Comparison of ENCODE assay signal across 17 cellular contexts in genomic region chr19:38901683-38902082, GRCh38. TPM values are rescaled to one million over a fixed set of nuclear protein-coding genes. Genes with fewer than 3 reads are reported as not detected.
A peak's percentile ranks its signal among the peaks of the same experiment; 100 is the strongest.
DNase-seq lines count a peak whose midpoint lies in the region; ATAC-seq and TF ChIP-seq lines count a peak whose summit lies in the region.
"Had no signal": no experiment of that assay in that cellular context is flagged by ENCODE, and none has a peak within 500 bp of the region (broad histone marks: within the 10 kb centered on the region; RNA-seq: fewer than 3 reads in every experiment).

No MANE protein-coding gene starts in this region.

- H3K4me3 ChIP-seq in SU-DHL-6 (ENCODE audit: insufficient read depth, low read length, poor library complexity, severe bottlenecking): peak overlapping the region; percentile 97
- H3K4me3 ChIP-seq in heart right ventricle: no peak overlapping the region

- TF ChIP-seq CTCF in SU-DHL-6 (IDR thresholded peaks at IDR 0.05; ENCODE audit: insufficient read depth, low read length, poor library complexity, severe bottlenecking): no peak
- TF ChIP-seq CTCF in heart right ventricle (IDR thresholded peaks at IDR 0.05): no peak

- 95% methylated on average over 1 of the region's 1 CpG for WGBS in heart right ventricle, 2 donors

- no peaks in the 10 kb centered on the region; the same call in 1 of the 2 replicates for H3F3A ChIP-seq in SU-DHL-6 (ENCODE audit: insufficient read depth)

- no peaks in the 10 kb centered on the region for H3K9me3 ChIP-seq in SU-DHL-6 (ENCODE audit: insufficient read depth, low read length)
- peaks cover 0 to 5% (median 0%) of the 10 kb centered on the region in 11 donors for H3K9me3 ChIP-seq in heart right ventricle
- H3K9me3 ChIP-seq: ascending aorta, esophagus muscularis mucosa, tibial artery had no signal

- intact Hi-C loops in dendritic cell treated with granulocyte-macrophage colony-stimulating factor and Interleukin-4, amounts not matched to agents 40 ng/mL and 50 ng/mL, for 4 days (cut with micrococcal nuclease): no loop called here
- intact Hi-C loops in heart right ventricle (cut with DNase I): no loop called here

- peak overlapping the region; percentile 31 for H3K27ac Mint-ChIP-seq in dendritic cell treated with granulocyte-macrophage colony-stimulating factor and Interleukin-4, amounts not matched to agents 40 ng/mL and 50 ng/mL, for 4 days
- peak overlapping the region; percentile 46 for H3K27ac Mint-ChIP-seq in stimulated activated effector memory CD8-positive, alpha-beta T cell treated with anti-CD3 and anti-CD28 coated beads, Interleukin-12 subunit alpha, Interleukin-12 subunit beta, amount 100 ng/mL, for 72 hours

- H3K27me3 ChIP-seq in SU-DHL-6 (ENCODE audit: low read length) (no peaks in the 10 kb centered on the region), heart right ventricle (no peaks in the 10 kb centered on the region)
- H3K27me3 ChIP-seq: ascending aorta, esophagus muscularis mucosa, heart left ventricle, tibial artery had no signal

- peaks cover 35% of the 10 kb centered on the region for H3K79me2 ChIP-seq in SU-DHL-6 (ENCODE audit: insufficient read depth, low read length)

- H3K27ac ChIP-seq in SU-DHL-6 (ENCODE audit: low read depth, low read length) (no peak overlapping the region), heart right ventricle (no peak overlapping the region)
- H3K27ac ChIP-seq: ascending aorta, esophagus muscularis mucosa, tibial artery had no signal

- H3K9ac ChIP-seq in SU-DHL-6 (ENCODE audit: low read length): no peak overlapping the region

- H3K36me3 ChIP-seq in SU-DHL-6 (ENCODE audit: low read length) (0 out of 2 replicates have a peak, but pooled peaks cover 3% of the 10 kb centered on the region), heart right ventricle (peaks cover 0 to 28% (median 13%) of the 10 kb centered on the region in 9 donors)

- H3K4me2 ChIP-seq in SU-DHL-6 (ENCODE audit: low read depth, low read length, poor library complexity, severe bottlenecking): peak overlapping the region; percentile 92

- H2AFZ ChIP-seq in SU-DHL-6 (ENCODE audit: low read depth, low read length, severe bottlenecking): no peak overlapping the region

- peak overlapping the region; percentile 94 for H3K4me3 Mint-ChIP-seq in activated T-cell treated with anti-CD3 and anti-CD28 coated beads, Interleukin-2, amount 50 U/mL, for 4 hours
- no peak overlapping the region for H3K4me3 Mint-ChIP-seq in dendritic cell treated with granulocyte-macrophage colony-stimulating factor and Interleukin-4, amounts not matched to agents 40 ng/mL and 50 ng/mL, for 4 days
- peak overlapping the region; percentile 82 for H3K4me3 Mint-ChIP-seq in stimulated activated effector memory CD8-positive, alpha-beta T cell treated with anti-CD3 and anti-CD28 coated beads, Interleukin-12 subunit alpha, Interleukin-12 subunit beta, amount 100 ng/mL, for 72 hours

- H4K20me1 ChIP-seq in SU-DHL-6 (ENCODE audit: low read depth, low read length): no peaks in the 10 kb centered on the region

- peaks cover 4 to 35% (median 30%) of the 10 kb centered on the region in 9 donors for H3K4me1 ChIP-seq in heart right ventricle

- no peaks in the 10 kb centered on the region for H3K27me3 Mint-ChIP-seq in activated T-cell treated with anti-CD3 and anti-CD28 coated beads, Interleukin-2, amount 50 U/mL, for 4 hours (ENCODE audit: low read depth)
- H3K27me3 Mint-ChIP-seq in dendritic cell treated with granulocyte-macrophage colony-stimulating factor and Interleukin-4, amounts not matched to agents 40 ng/mL and 50 ng/mL, for 4 days: no peaks in the 10 kb centered on the region

- no peaks in the 10 kb centered on the region for H3K9me3 Mint-ChIP-seq in activated T-cell treated with anti-CD3 and anti-CD28 coated beads, Interleukin-2, amount 50 U/mL, for 4 hours
- no peaks in the 10 kb centered on the region for H3K9me3 Mint-ChIP-seq in dendritic cell treated with granulocyte-macrophage colony-stimulating factor and Interleukin-4, amounts not matched to agents 40 ng/mL and 50 ng/mL, for 4 days
- no peaks in the 10 kb centered on the region for H3K9me3 Mint-ChIP-seq in stimulated activated effector memory CD8-positive, alpha-beta T cell treated with anti-CD3 and anti-CD28 coated beads, Interleukin-12 subunit alpha, Interleukin-12 subunit beta, amount 100 ng/mL, for 72 hours

- no peaks in the 10 kb centered on the region for H3K9me2 ChIP-seq in SU-DHL-6 (replicated peaks; ENCODE audit: insufficient read depth, low read length)

- ATAC-seq in activated T-cell treated with anti-CD3 and anti-CD28 coated beads, Interleukin-2, amount 50 U/mL, for 4 hours: no peak
- ATAC-seq in stimulated activated effector memory CD8-positive, alpha-beta T cell treated with anti-CD3 and anti-CD28 coated beads, Interleukin-12 subunit alpha, Interleukin-12 subunit beta, amount 100 ng/mL, for 72 hours: no peak
- ATAC-seq in heart right ventricle (no peak), GM19397 (IDR thresholded peaks at IDR 0.05; ENCODE audit: unreplicated experiment) (no peak)
- ATAC-seq: heart left ventricle had no signal

- H3K4me1 Mint-ChIP-seq in activated T-cell treated with anti-CD3 and anti-CD28 coated beads, Interleukin-2, amount 50 U/mL, for 4 hours (ENCODE audit: low read depth): peaks cover 39% of the 10 kb centered on the region
- H3K4me1 Mint-ChIP-seq in dendritic cell treated with granulocyte-macrophage colony-stimulating factor and Interleukin-4, amounts not matched to agents 40 ng/mL and 50 ng/mL, for 4 days (ENCODE audit: low read depth): peaks cover 38% of the 10 kb centered on the region
- peaks cover 38% of the 10 kb centered on the region for H3K4me1 Mint-ChIP-seq in stimulated activated effector memory CD8-positive, alpha-beta T cell treated with anti-CD3 and anti-CD28 coated beads, Interleukin-12 subunit alpha, Interleukin-12 subunit beta, amount 100 ng/mL, for 72 hours

- DNase-seq in activated T-cell treated with anti-CD3 and anti-CD28 coated beads, Interleukin-2, amount 50 U/mL, for 4 hours: no peak
- no peak for DNase-seq in activated T-cell treated with anti-CD3 and anti-CD28 coated beads, Interleukin-2, amount 50 U/mL, for 1 hour
- DNase-seq in stimulated activated effector memory CD8-positive, alpha-beta T cell treated with anti-CD3 and anti-CD28 coated beads, Interleukin-12 subunit alpha, Interleukin-12 subunit beta, amount 100 ng/mL, for 72 hours (ENCODE audit: low spot score in 2 of 2): no peak
- no peak for DNase-seq in NCI-H187 treated with DMSO at 0.1 percent for 48 hours (lab: John Stamatoyannopoulos, UW)
- DNase-seq in heart right ventricle: no peak
- DNase-seq: ACHN, cortex of kidney, heart left ventricle, Kasumi-1, NCI-H1436 treated with DMSO at 0.1 percent for 48 hours, tibial artery had no signal

- peaks cover 16% of the 10 kb centered on the region for H3K36me3 Mint-ChIP-seq in activated T-cell treated with anti-CD3 and anti-CD28 coated beads, Interleukin-2, amount 50 U/mL, for 4 hours (ENCODE audit: insufficient read depth)
- peaks cover 58% of the 10 kb centered on the region for H3K36me3 Mint-ChIP-seq in dendritic cell treated with granulocyte-macrophage colony-stimulating factor and Interleukin-4, amounts not matched to agents 40 ng/mL and 50 ng/mL, for 4 days (ENCODE audit: low read depth)
- H3K36me3 Mint-ChIP-seq in stimulated activated effector memory CD8-positive, alpha-beta T cell treated with anti-CD3 and anti-CD28 coated beads, Interleukin-12 subunit alpha, Interleukin-12 subunit beta, amount 100 ng/mL, for 72 hours: peaks cover 72% of the 10 kb centered on the region

RNA-seq across cellular contexts. Expression of gene NFKBIB, which starts 1.9 kb away (rescaled TPM):
- total RNA-seq in activated T-cell treated with anti-CD3 and anti-CD28 coated beads, Interleukin-2, amount 50 U/mL, for 4 hours: 100 to 1,000 TPM; 150 to 174 (median 169) TPM
- total RNA-seq in heart right ventricle: 10 to 100 TPM; 16.1 to 26.6 (median 21.6) TPM
- 10 to 100 TPM; 31.5 to 79.8 TPM for polyA plus RNA-seq in heart right ventricle

RNA-seq across cellular contexts. Expression of gene SIRT2, which starts 2.3 kb away (rescaled TPM):
- 10 to 100 TPM; 23.5 to 29.8 (median 27.3) TPM for total RNA-seq in activated T-cell treated with anti-CD3 and anti-CD28 coated beads, Interleukin-2, amount 50 U/mL, for 4 hours
- total RNA-seq in heart right ventricle: 100 to 1,000 TPM in 1 of 10 donors, 10 to 100 TPM in 9; 51.7 to 103 (median 72.6) TPM
- 10 to 100 TPM; 46.3 to 86.0 TPM for polyA plus RNA-seq in heart right ventricle

RNA-seq across cellular contexts. Expression of gene CCER2, which starts 10.3 kb away (rescaled TPM):
- under 1 TPM in 2 of 3 donors, not detected in 1; 0.33 to 0.63 TPM for total RNA-seq in activated T-cell treated with anti-CD3 and anti-CD28 coated beads, Interleukin-2, amount 50 U/mL, for 4 hours
- total RNA-seq in heart right ventricle: under 1 TPM in 5 of 10 donors, not detected in 5; 0.25 to 0.93 (median 0.38) TPM
- under 1 TPM; 0.13 to 0.37 TPM for polyA plus RNA-seq in heart right ventricle
- total RNA-seq: ascending aorta, pulmonary artery endothelial cell had no signal

RNA-seq across cellular contexts. Expression of gene RINL, which starts 23.6 kb away (rescaled TPM):
- 10 to 100 TPM; 65.2 to 77.3 (median 68.6) TPM for total RNA-seq in activated T-cell treated with anti-CD3 and anti-CD28 coated beads, Interleukin-2, amount 50 U/mL, for 4 hours
- total RNA-seq in heart right ventricle: 1 to 10 TPM; 1.6 to 7.0 (median 2.8) TPM
- 10 to 100 TPM in 1 of 2 donors, 1 to 10 TPM in 1; 4.6 to 14.5 TPM for polyA plus RNA-seq in heart right ventricle

RNA-seq across cellular contexts. Expression of gene SARS2, which starts 28.9 kb away (rescaled TPM):
- total RNA-seq in activated T-cell treated with anti-CD3 and anti-CD28 coated beads, Interleukin-2, amount 50 U/mL, for 4 hours: 10 to 100 TPM; 42.5 to 49.5 (median 46.8) TPM
- 10 to 100 TPM; 14.7 to 21.9 (median 18.9) TPM for total RNA-seq in heart right ventricle
- polyA plus RNA-seq in heart right ventricle: 10 to 100 TPM; 10.4 to 51.9 TPM

Comparison
In these comparisons a context has a peak if more than half of its experiments do, and no peak if none do; other contexts are left out.
1. RNA of gene NFKBIB, which starts 1.9 kb away (total RNA-seq): 150 to 174 TPM in activated T-cell treated with anti-CD3 and anti-CD28 coated beads, Interleukin-2, amount 50 U/mL, for 4 hours; 16.1 to 26.6 TPM in heart right ventricle; every median in the first group is over 4 times any median in the second.